37 cellular contexts compared by ENCODE assay signal in genomic region chr4:88763075-88763474, GRCh38.
"Had no signal": no experiment of that assay in that cellular context is flagged by ENCODE, and none has a peak within 500 bp of the region (broad histone marks: within the 10 kb centered on the region; RNA-seq: fewer than 3 reads in every experiment).

No MANE protein-coding gene starts in this region.

- H3K4me1 Mint-ChIP-seq: activated B cell treated with CpG ODN at 0.5 μM for 24 hours had no signal

- H3K36me3 ChIP-seq: brain microvascular endothelial cell, breast epithelium had no signal

- H3K4me3 ChIP-seq: adrenal gland, body of pancreas, breast epithelium had no signal

- H3K9me3 ChIP-seq: adrenal gland, body of pancreas, breast epithelium had no signal

- H3K36me3 Mint-ChIP-seq: activated CD4-positive, alpha-beta memory T cell treated with anti-CD3 and anti-CD28 coated beads for 36 hours; activated naive CD4-positive, alpha-beta T cell treated with anti-CD3 and anti-CD28 coated beads, Interleukin-2, amount 50 U/mL, for 72 hours; activated naive CD8-positive, alpha-beta T cell treated with anti-CD3 and anti-CD28 coated beads for 36 hours had no signal

- H3K9me3 Mint-ChIP-seq: activated B cell treated with CpG ODN at 0.5 μM for 24 hours; activated CD4-positive, alpha-beta memory T cell treated with anti-CD3 and anti-CD28 coated beads for 36 hours; activated CD4-positive, alpha-beta T cell treated with anti-CD3 and anti-CD28 coated beads, Interleukin-2, amount 10 ng/mL, durations not matched to agents 24 days and 14 days; activated CD8-positive, alpha-beta T cell treated with anti-CD3 and anti-CD28 coated beads for 36 hours; activated naive CD4-positive, alpha-beta T cell treated with anti-CD3 and anti-CD28 coated beads for 36 hours; activated naive CD4-positive, alpha-beta T cell treated with anti-CD3 and anti-CD28 coated beads, Interleukin-2, amount 50 U/mL, for 72 hours; activated naive CD8-positive, alpha-beta T cell treated with anti-CD3 and anti-CD28 coated beads for 36 hours; activated T-cell treated with anti-CD3 and anti-CD28 coated beads, Interleukin-2, amount 50 U/mL, for 4 hours; activated T-cell treated with anti-CD3 and anti-CD28 coated beads, Interleukin-2, amount 50 U/mL, for 72 hours; activated T-helper 1 cell treated with anti-CD3 and anti-CD28 coated beads, Interleukin-12 subunit alpha, Interleukin-12 subunit beta, Interleukin-2, Interleukin-4 antibody, amounts not matched to agents 30 ng/mL and 10 ng/mL and 1 ng/mL, durations not matched to agents 14 hours and 24 hours and 36 hours; activated T-helper 17 cell treated with anti-CD3 and anti-CD28 coated beads, Interleukin-2, amount 50 U/mL, for 72 hours; T-helper 1 cell treated with Interleukin-12 subunit alpha and Interleukin-12 subunit beta and Interleukin-4 antibody, amounts not matched to agents 30 μg/mL and 1 μg/mL, for 36 hours; T-helper 2 cell treated with Interferon-gamma antibody and Interleukin-4, amounts not matched to agents 5 μg/mL and 100 μg/mL, for 36 hours had no signal

- H3K27ac ChIP-seq: adrenal gland, body of pancreas, brain microvascular endothelial cell, breast epithelium, VCaP had no signal

- ATAC-seq: activated CD8-positive, alpha-beta T cell treated with anti-CD3 and anti-CD28 coated beads for 36 hours; activated naive CD4-positive, alpha-beta T cell treated with anti-CD3 and anti-CD28 coated beads, Interleukin-2, amount 50 U/mL, for 72 hours; activated T-cell treated with anti-CD3 and anti-CD28 coated beads, Interleukin-2, amount 50 U/mL, for 4 hours; activated T-cell treated with anti-CD3 and anti-CD28 coated beads, Interleukin-2, amount 50 U/mL, for 72 hours; activated T-helper 17 cell treated with anti-CD3 and anti-CD28 coated beads, Interleukin-2, amount 50 U/mL, for 72 hours; body of pancreas had no signal

- FAIRE-seq: astrocyte, TTC549 had no signal

- H3K27me3 Mint-ChIP-seq: activated CD4-positive, alpha-beta memory T cell treated with anti-CD3 and anti-CD28 coated beads for 36 hours; activated CD4-positive, alpha-beta T cell treated with anti-CD3 and anti-CD28 coated beads, Interleukin-2, amount 10 ng/mL, durations not matched to agents 24 days and 14 days; activated T-helper 17 cell treated with anti-CD3 and anti-CD28 coated beads, Interleukin-2, amount 50 U/mL, for 72 hours had no signal

- DNase-seq: activated B cell treated with CpG ODN at 0.5 μM for 24 hours; activated CD4-positive, alpha-beta memory T cell treated with anti-CD3 and anti-CD28 coated beads for 36 hours; activated CD4-positive, alpha-beta T cell treated with anti-CD3 and anti-CD28 coated beads for 4 hours; activated CD4-positive, alpha-beta T cell treated with anti-CD3 and anti-CD28 coated beads, Interleukin-2, amount 10 ng/mL, durations not matched to agents 24 days and 14 days; activated CD4-positive, alpha-beta T cell treated with anti-CD3 and anti-CD28 coated beads, Interleukin-2, amount 50 U/mL, for 1 hour; activated CD4-positive, alpha-beta T cell treated with anti-CD3 and anti-CD28 coated beads, Interleukin-2, amount 50 U/mL, for 4 hours; activated CD4-positive, CD25-positive, alpha-beta regulatory T cell treated with anti-CD3 and anti-CD28 coated beads, Interleukin-2, amount 50 U/mL, for 72 hours; activated CD8-positive, alpha-beta memory T cell treated with anti-CD3 and anti-CD28 coated beads, Interleukin-2, amount 50 U/mL, for 4 hours; activated CD8-positive, alpha-beta T cell treated with anti-CD3 and anti-CD28 coated beads for 36 hours; activated effector memory CD4-positive, alpha-beta T cell treated with anti-CD3 and anti-CD28 coated beads, Interleukin-2, amount 50 U/mL, for 16 hours; activated gamma-delta T cell treated with Interleukin-2 at 50 U/mL for 16 hours; activated naive CD4-positive, alpha-beta T cell; activated naive CD4-positive, alpha-beta T cell treated with anti-CD3 and anti-CD28 coated beads for 36 hours; activated naive CD4-positive, alpha-beta T cell treated with anti-CD3 and anti-CD28 coated beads, Interleukin-2, amount 50 U/mL, for 16 hours; activated naive CD8-positive, alpha-beta T cell treated with anti-CD3 and anti-CD28 coated beads for 36 hours; activated T-cell treated with anti-CD3 and anti-CD28 coated beads for 4 hours; activated T-cell treated with anti-CD3 and anti-CD28 coated beads, Interleukin-2, amount 50 U/mL, for 1 hour; activated T-cell treated with anti-CD3 and anti-CD28 coated beads, Interleukin-2, amount 50 U/mL, for 4 hours; activated T-cell treated with anti-CD3 and anti-CD28 coated beads, Interleukin-2, amount 50 U/mL, for 72 hours; adrenal gland; amniotic stem cell; aorta; body of pancreas; brain microvascular endothelial cell; central memory CD4-positive, alpha-beta T cell; T-helper 1 cell; T-helper 2 cell; T-helper 9 cell had no signal

- H3K4me3 Mint-ChIP-seq: activated B cell treated with CpG ODN at 0.5 μM for 24 hours; activated CD4-positive, alpha-beta memory T cell treated with anti-CD3 and anti-CD28 coated beads for 36 hours; activated CD4-positive, alpha-beta T cell treated with anti-CD3 and anti-CD28 coated beads, Interleukin-2, amount 10 ng/mL, durations not matched to agents 24 days and 14 days; activated CD8-positive, alpha-beta T cell treated with anti-CD3 and anti-CD28 coated beads for 36 hours; activated naive CD4-positive, alpha-beta T cell treated with anti-CD3 and anti-CD28 coated beads for 36 hours; activated naive CD8-positive, alpha-beta T cell treated with anti-CD3 and anti-CD28 coated beads for 36 hours; activated T-cell treated with anti-CD3 and anti-CD28 coated beads, Interleukin-2, amount 50 U/mL, for 4 hours; activated T-cell treated with anti-CD3 and anti-CD28 coated beads, Interleukin-2, amount 50 U/mL, for 72 hours; activated T-helper 1 cell treated with anti-CD3 and anti-CD28 coated beads, Interleukin-12 subunit alpha, Interleukin-12 subunit beta, Interleukin-2, Interleukin-4 antibody, amounts not matched to agents 30 ng/mL and 10 ng/mL and 1 ng/mL, durations not matched to agents 14 hours and 24 hours and 36 hours; activated T-helper 17 cell treated with anti-CD3 and anti-CD28 coated beads, Interleukin-2, amount 50 U/mL, for 72 hours; T-helper 1 cell treated with Interleukin-12 subunit alpha and Interleukin-12 subunit beta and Interleukin-4 antibody, amounts not matched to agents 30 μg/mL and 1 μg/mL, for 36 hours; T-helper 2 cell treated with Interferon-gamma antibody and Interleukin-4, amounts not matched to agents 5 μg/mL and 100 μg/mL, for 36 hours had no signal

- H3K27ac Mint-ChIP-seq: activated B cell treated with CpG ODN at 0.5 μM for 24 hours; activated CD4-positive, alpha-beta memory T cell treated with anti-CD3 and anti-CD28 coated beads for 36 hours; activated CD4-positive, alpha-beta T cell treated with anti-CD3 and anti-CD28 coated beads, Interleukin-2, amount 10 ng/mL, durations not matched to agents 24 days and 14 days; activated CD8-positive, alpha-beta T cell treated with anti-CD3 and anti-CD28 coated beads for 36 hours; activated naive CD4-positive, alpha-beta T cell treated with anti-CD3 and anti-CD28 coated beads for 36 hours; activated naive CD4-positive, alpha-beta T cell treated with anti-CD3 and anti-CD28 coated beads, Interleukin-2, amount 50 U/mL, for 72 hours; activated naive CD8-positive, alpha-beta T cell treated with anti-CD3 and anti-CD28 coated beads for 36 hours; activated T-cell treated with anti-CD3 and anti-CD28 coated beads, Interleukin-2, amount 50 U/mL, for 72 hours; activated T-helper 1 cell treated with anti-CD3 and anti-CD28 coated beads, Interleukin-12 subunit alpha, Interleukin-12 subunit beta, Interleukin-2, Interleukin-4 antibody, amounts not matched to agents 30 ng/mL and 10 ng/mL and 1 ng/mL, durations not matched to agents 14 hours and 24 hours and 36 hours; T-helper 1 cell treated with Interleukin-12 subunit alpha and Interleukin-12 subunit beta and Interleukin-4 antibody, amounts not matched to agents 30 μg/mL and 1 μg/mL, for 36 hours; T-helper 2 cell treated with Interferon-gamma antibody and Interleukin-4, amounts not matched to agents 5 μg/mL and 100 μg/mL, for 36 hours had no signal

- H3K27me3 ChIP-seq: adrenal gland, body of pancreas, brain microvascular endothelial cell, breast epithelium had no signal

- H3K4me1 ChIP-seq: breast epithelium had no signal
